In genomic region chr11:69337211-69337721, GRCh38 we compare ENCODE assay signal across 1 cellular context.
TF ChIP-seq lines count a peak whose summit lies in the region.

No MANE protein-coding gene starts in this region.

TF ChIP-seq in IMR-90, 13 proteins besides CTCF, POLR2A, EP300 and RAD21 (continued from another document):
- no peak for TF ChIP-seq USF2 (IDR thresholded peaks at IDR 0.05; ENCODE audit: low read depth, low read length)
- 0 out of 2 replicates have a peak, but pooled peaks have one; percentile 21 for TF ChIP-seq SMC3 (IDR thresholded peaks at IDR 0.05; ENCODE audit: low read depth, low read length)
